Comparison of ENCODE assay signal across 17 cellular contexts in genomic region chr19:10885241-10886169, GRCh38. TPM values are rescaled to one million over a fixed set of nuclear protein-coding genes. Genes with fewer than 3 reads are reported as not detected.
DNase-seq lines count a peak whose midpoint lies in the region; ATAC-seq and TF ChIP-seq lines count a peak whose summit lies in the region.
"Had no signal": no experiment of that assay in that cellular context is flagged by ENCODE, and none has a peak within 500 bp of the region (broad histone marks: within the 10 kb centered on the region; RNA-seq: fewer than 3 reads in every experiment).

No MANE protein-coding gene starts in this region.

- H3K4me3 Mint-ChIP-seq in brain (peak overlapping the region; percentile 35 to 78 (median 72)), nephron (peak overlapping the region in 1 of 3 experiments; percentile 25)
- H3K4me3 Mint-ChIP-seq: CD14-positive monocyte, immature natural killer cell had no signal

- peaks cover 79% of the 10 kb centered on the region for H3K4me1 Mint-ChIP-seq in brain
- H3K4me1 Mint-ChIP-seq in nephron = peaks cover 40% of the 10 kb centered on the region

- H3K9me3 Mint-ChIP-seq in brain (no peaks in the 10 kb centered on the region), nephron (no peaks in the 10 kb centered on the region)
- H3K9me3 Mint-ChIP-seq: CD14-positive monocyte, immature natural killer cell had no signal

- H3K4me3 ChIP-seq in stomach smooth muscle (ENCODE audit: low read length in 2 of 2) (no peak overlapping the region), esophagus muscularis mucosa (no peak overlapping the region)
- H3K4me3 ChIP-seq: adrenal gland, Peyer's patch, skin epidermis had no signal

- H3K36me3 Mint-ChIP-seq in brain (peaks cover 4% of the 10 kb centered on the region), nephron (ENCODE audit: low read depth) (no peaks in the 10 kb centered on the region)
- H3K36me3 Mint-ChIP-seq: immature natural killer cell had no signal

- DNase-seq in NCI-H2171 treated with DMSO at 0.1 percent for 48 hours (lab: John Stamatoyannopoulos, UW) = peak; percentile 22
- no peak for DNase-seq in NCI-H2171 (lab: John Stamatoyannopoulos, UW)
- no peak for DNase-seq in esophagus muscularis mucosa (ENCODE audit: extremely low spot score)
- DNase-seq: 8988T, adrenal gland, immature natural killer cell, NCI-H1930, Peyer's patch had no signal

- no peak for TF ChIP-seq CTCF in brain (conservative IDR thresholded peaks at IDR 0.05)
- TF ChIP-seq CTCF in nephron (IDR thresholded peaks at IDR 0.05; ENCODE audit: unreplicated experiment in 3 of 3) = no peak
- TF ChIP-seq CTCF in esophagus muscularis mucosa (IDR thresholded peaks at IDR 0.05) = no peak

- H3K36me3 ChIP-seq in stomach smooth muscle (ENCODE audit: control insufficient read depth in 2 of 2, insufficient read depth in 2 of 2, low read length in 2 of 2) (no peaks in the 10 kb centered on the region), esophagus muscularis mucosa (no peaks in the 10 kb centered on the region)
- H3K36me3 ChIP-seq: adrenal gland, Peyer's patch had no signal

- peak overlapping the region in 1 of 2 donors; percentile 4 for H3K9ac ChIP-seq in stomach smooth muscle (ENCODE audit: low read length in 2 of 2)

- ATAC-seq in GM19467 (IDR thresholded peaks at IDR 0.05; ENCODE audit: unreplicated experiment) = no peak
- ATAC-seq in GM21529 (IDR thresholded peaks at IDR 0.05; ENCODE audit: unreplicated experiment) = no peak
- ATAC-seq: HepG2 had no signal

- TF ChIP-seq EP300 in esophagus muscularis mucosa (IDR thresholded peaks at IDR 0.05) = no peak

- peak overlapping the region; percentile 90 to 99 (median 95) for H3K27ac Mint-ChIP-seq in brain
- peak overlapping the region; percentile 77 to 96 (median 92) for H3K27ac Mint-ChIP-seq in nephron
- H3K27ac Mint-ChIP-seq: immature natural killer cell had no signal

- H3K27ac ChIP-seq in stomach smooth muscle (ENCODE audit: low read length) (peak overlapping the region; percentile 53), esophagus muscularis mucosa (replicated peaks in 1 of 4) (peak overlapping the region in 1 of 4 donors; percentile 16)
- H3K27ac ChIP-seq: adrenal gland, Peyer's patch, VCaP had no signal

- H3K4me1 ChIP-seq in stomach smooth muscle (ENCODE audit: control insufficient read depth, insufficient read depth, low read length) (peaks cover 45% of the 10 kb centered on the region), esophagus muscularis mucosa (peaks cover 22 to 57% (median 46%) of the 10 kb centered on the region in 4 donors)

- peaks cover 3% of the 10 kb centered on the region for H3K27me3 Mint-ChIP-seq in brain
- H3K27me3 Mint-ChIP-seq in nephron (ENCODE audit: low read depth) = no peaks in the 10 kb centered on the region

- no peak for TF ChIP-seq POLR2A in esophagus muscularis mucosa (IDR thresholded peaks at IDR 0.05; ENCODE audit: low read depth)

- 72% methylated on average over 19 of the region's 19 CpGs for WGBS in esophagus muscularis mucosa

- H3K9me3 ChIP-seq in stomach smooth muscle (ENCODE audit: control insufficient read depth in 2 of 2, low read length in 2 of 2) (no peaks in the 10 kb centered on the region), esophagus muscularis mucosa (no peaks in the 10 kb centered on the region)
- H3K9me3 ChIP-seq: adrenal gland, Peyer's patch had no signal

- intact Hi-C loops in esophagus muscularis mucosa (cut with DNase I) = no loop called here

- H3K27me3 ChIP-seq in stomach smooth muscle (ENCODE audit: control insufficient read depth in 1 of 2, insufficient read depth in 2 of 2, low read length in 2 of 2) (no peaks in the 10 kb centered on the region), esophagus muscularis mucosa (no peaks in the 10 kb centered on the region)
- H3K27me3 ChIP-seq: adrenal gland, Peyer's patch had no signal

RNA-seq across cellular contexts. Expression of gene CARM1, which starts 14.2 kb away (rescaled TPM):
- polyA plus RNA-seq in brain (ENCODE audit: insufficient read depth, low read depth, low replicate concordance) = 40.8 TPM
- 10 to 100 TPM; 24.9 to 43.5 (median 30.6) TPM for total RNA-seq in esophagus muscularis mucosa

RNA-seq across cellular contexts. Expression of gene C19orf38, which starts 37.3 kb away (rescaled TPM):
- polyA plus RNA-seq in brain (ENCODE audit: insufficient read depth, low read depth, low replicate concordance) = 1.9 TPM
- 1 to 10 TPM in 2 of 4 donors, under 1 TPM in 1, not detected in 1; 0.97 to 3.6 (median 1.1) TPM for total RNA-seq in esophagus muscularis mucosa
- total RNA-seq: HepG2 had no signal

RNA-seq across cellular contexts. Expression of gene YIPF2, which starts 42.9 kb away (rescaled TPM):
- polyA plus RNA-seq in brain (ENCODE audit: insufficient read depth, low read depth, low replicate concordance) = 55.1 TPM
- total RNA-seq in esophagus muscularis mucosa = 10 to 100 TPM; 23.3 to 50.1 (median 31.0) TPM

RNA-seq across cellular contexts. Expression of gene TIMM29, which starts 43.1 kb away (rescaled TPM):
- polyA plus RNA-seq in brain (ENCODE audit: insufficient read depth, low read depth, low replicate concordance) = 18.0 TPM
- 10 to 100 TPM; 32.6 to 58.7 (median 45.9) TPM for total RNA-seq in esophagus muscularis mucosa

RNA-seq across cellular contexts. Expression of gene TMED1, which starts 49.5 kb away (rescaled TPM):
- 29.0 TPM for polyA plus RNA-seq in brain (ENCODE audit: insufficient read depth, low read depth, low replicate concordance)
- total RNA-seq in esophagus muscularis mucosa = 10 to 100 TPM; 18.7 to 29.5 (median 27.7) TPM
